9 cellular contexts compared by ENCODE assay signal in genomic region chr3:137032465-137033120, GRCh38.
DNase-seq lines count a peak whose midpoint lies in the region; ATAC-seq, FAIRE-seq and TF ChIP-seq lines count a peak whose summit lies in the region.
"Had no signal": no experiment of that assay in that cellular context is flagged by ENCODE, and none has a peak within 500 bp of the region (broad histone marks: within the 10 kb centered on the region; RNA-seq: fewer than 3 reads in every experiment).

No MANE protein-coding gene starts in this region.

- H3K27ac ChIP-seq in WERI-Rb-1, result no peak overlapping the region
- H3K27ac ChIP-seq: BLaER1 treated with 17β-estradiol and CSF1 and Interleukin-3, amounts not matched to agents 10 nM and 100 nM had no signal

- DNase-seq in NCI-H510A treated with DMSO at 0.1 percent for 48 hours (lab: John Stamatoyannopoulos, UW), result peak; percentile 68
- DNase-seq in NCI-H510A (lab: John Stamatoyannopoulos, UW), result no peak
- peak; percentile 92 to 93 for DNase-seq in NCI-H2081 (lab: John Stamatoyannopoulos, UW)
- peak; percentile 92 for DNase-seq in WERI-Rb-1
- peak; percentile 66 for DNase-seq in bronchial epithelial cell (ENCODE audit: low read depth)
- DNase-seq in inferior parietal cortex (ENCODE audit: extremely low spot score), result peak; percentile 93
- peak; percentile 81 for DNase-seq in stimulated activated CD4-positive, alpha-beta T cell treated with anti-CD3 and anti-CD28 coated beads, Interleukin-12 subunit alpha, Interleukin-12 subunit beta, amount 100 ng/mL, for 4 hours

- H3K4me3 ChIP-seq in WERI-Rb-1 (ENCODE audit: low read depth, low read length) (peak overlapping the region; percentile 46), bronchial epithelial cell (ENCODE audit: low read depth, low read length) (no peak overlapping the region)
- H3K4me3 ChIP-seq: BLaER1 treated with 17β-estradiol and CSF1 and Interleukin-3, amounts not matched to agents 10 nM and 100 nM had no signal

- peak; percentile 81 for ATAC-seq in HG02943 (IDR thresholded peaks at IDR 0.05; ENCODE audit: low read depth, unreplicated experiment)

- no peak for FAIRE-seq in bronchial epithelial cell (lab: Jason Lieb, UNC)

- H3K27me3 ChIP-seq in WERI-Rb-1 (ENCODE audit: insufficient read depth, low read depth, severe bottlenecking) (peaks cover 6% of the 10 kb centered on the region), bronchial epithelial cell (ENCODE audit: control insufficient read depth, insufficient read depth, low read length) (no peaks in the 10 kb centered on the region)
- H3K27me3 ChIP-seq: BLaER1 treated with 17β-estradiol and CSF1 and Interleukin-3, amounts not matched to agents 10 nM and 100 nM had no signal

- H3K9me3 ChIP-seq in WERI-Rb-1 (ENCODE audit: severe bottlenecking), result no peaks in the 10 kb centered on the region
- H3K9me3 ChIP-seq: BLaER1 treated with 17β-estradiol and CSF1 and Interleukin-3, amounts not matched to agents 10 nM and 100 nM had no signal

- TF ChIP-seq CTCF in WERI-Rb-1 (IDR thresholded peaks at IDR 0.05; ENCODE audit: low read depth, low read length) (peak; percentile 97), bronchial epithelial cell (IDR thresholded peaks at IDR 0.05; ENCODE audit: insufficient read depth, low read length, severe bottlenecking) (peak; percentile 98)

- H3K36me3 ChIP-seq in WERI-Rb-1, result no peaks in the 10 kb centered on the region
- H3K36me3 ChIP-seq in bronchial epithelial cell (ENCODE audit: control insufficient read depth, insufficient read depth, low read length), result peaks cover 3% of the 10 kb centered on the region
- H3K36me3 ChIP-seq: BLaER1 treated with 17β-estradiol and CSF1 and Interleukin-3, amounts not matched to agents 10 nM and 100 nM had no signal
